ENCODE assay signal across 1 cellular context in the genomic region with DNA sequence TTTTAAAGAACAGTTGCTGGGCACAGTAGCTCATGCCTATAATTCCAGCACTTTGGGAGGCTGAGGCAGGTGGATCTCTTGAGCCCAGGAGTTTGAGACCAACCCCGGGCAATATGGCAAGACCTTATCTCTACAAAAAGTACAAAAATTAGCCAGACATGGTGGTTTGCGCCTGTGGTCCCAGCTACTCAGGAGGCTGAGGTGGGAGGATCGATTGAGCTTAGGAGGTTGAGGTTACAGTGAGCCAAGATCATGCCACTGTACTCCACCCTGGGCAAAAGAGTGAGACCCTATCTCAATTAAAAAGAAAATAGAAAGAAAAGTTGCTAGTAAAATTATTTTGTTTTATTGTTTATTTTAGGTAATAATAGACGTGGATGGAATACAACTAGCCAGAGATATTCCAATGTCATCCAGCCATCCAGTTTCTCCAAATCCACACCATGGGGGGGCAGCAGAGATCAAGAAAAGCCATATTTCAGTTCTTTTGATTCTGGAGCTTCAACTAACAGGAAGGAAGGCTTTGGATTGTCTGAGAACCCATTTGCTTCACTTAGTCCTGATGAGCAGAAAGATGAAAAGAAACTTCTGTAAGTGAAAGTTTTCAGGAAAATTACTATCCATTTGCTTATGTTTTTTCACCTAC.
TF ChIP-seq lines count a peak whose summit lies in the region.

No MANE protein-coding gene starts in this region.

TF ChIP-seq in HepG2, 621 proteins besides CTCF, POLR2A, EP300 and RAD21 (continued from another document):
- no peak for TF ChIP-seq TCF12 (IDR thresholded peaks at IDR 0.05)
- no peak for TF ChIP-seq TCF12 (CRISPR knock-in tag; IDR thresholded peaks at IDR 0.05)
- 0 out of 2 replicates have a peak, but pooled peaks have one; percentile 20 for TF ChIP-seq ARID5B (CRISPR knock-in tag; IDR thresholded peaks at IDR 0.05)
